ENCODE assay signal across 1 cellular context in the genomic region with DNA sequence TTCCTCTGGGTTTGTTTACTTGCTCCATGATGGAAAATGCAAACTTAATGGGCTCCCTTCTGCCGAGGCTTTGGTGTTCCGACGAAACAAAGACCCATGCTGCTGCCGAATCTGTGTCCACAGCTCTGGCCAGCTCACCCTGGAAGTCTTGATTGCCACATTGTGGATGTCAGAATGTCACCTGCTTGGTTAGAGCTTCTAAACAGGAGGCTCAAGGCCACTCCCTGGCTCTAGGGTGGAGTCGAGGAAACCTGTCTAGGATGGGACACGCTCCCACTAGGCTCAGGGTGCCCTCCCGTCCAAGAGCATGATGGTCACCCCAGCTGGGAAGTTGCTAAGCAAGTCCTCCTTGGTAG.
TF ChIP-seq lines count a peak whose summit lies in the region.

No MANE protein-coding gene starts in this region.

TF ChIP-seq in WTC11, 78 proteins besides CTCF, POLR2A, EP300 and RAD21 (continued from another document):
- TF ChIP-seq, protein P1, sequence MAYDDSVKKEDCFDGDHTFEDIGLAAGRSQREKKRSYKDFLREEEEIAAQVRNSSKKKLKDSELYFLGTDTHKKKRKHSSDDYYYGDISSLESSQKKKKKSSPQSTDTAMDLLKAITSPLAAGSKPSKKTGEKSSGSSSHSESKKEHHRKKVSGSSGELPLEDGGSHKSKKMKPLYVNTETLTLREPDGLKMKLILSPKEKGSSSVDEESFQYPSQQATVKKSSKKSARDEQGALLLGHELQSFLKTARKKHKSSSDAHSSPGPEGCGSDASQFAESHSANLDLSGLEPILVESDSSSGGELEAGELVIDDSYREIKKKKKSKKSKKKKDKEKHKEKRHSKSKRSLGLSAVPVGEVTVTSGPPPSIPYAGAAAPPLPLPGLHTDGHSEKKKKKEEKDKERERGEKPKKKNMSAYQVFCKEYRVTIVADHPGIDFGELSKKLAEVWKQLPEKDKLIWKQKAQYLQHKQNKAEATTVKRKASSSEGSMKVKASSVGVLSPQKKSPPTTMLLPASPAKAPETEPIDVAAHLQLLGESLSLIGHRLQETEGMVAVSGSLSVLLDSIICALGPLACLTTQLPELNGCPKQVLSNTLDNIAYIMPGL (CRISPR knock-in tag; IDR thresholded peaks at IDR 0.05) = no peak
- no peak for TF ChIP-seq SMAD3 (CRISPR knock-in tag; IDR thresholded peaks at IDR 0.05; ENCODE audit: borderline replicate concordance)
- TF ChIP-seq, protein P2, sequence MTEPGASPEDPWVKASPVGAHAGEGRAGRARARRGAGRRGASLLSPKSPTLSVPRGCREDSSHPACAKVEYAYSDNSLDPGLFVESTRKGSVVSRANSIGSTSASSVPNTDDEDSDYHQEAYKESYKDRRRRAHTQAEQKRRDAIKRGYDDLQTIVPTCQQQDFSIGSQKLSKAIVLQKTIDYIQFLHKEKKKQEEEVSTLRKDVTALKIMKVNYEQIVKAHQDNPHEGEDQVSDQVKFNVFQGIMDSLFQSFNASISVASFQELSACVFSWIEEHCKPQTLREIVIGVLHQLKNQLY (CRISPR knock-in tag; IDR thresholded peaks at IDR 0.05) = no peak
- TF ChIP-seq, protein P3, sequence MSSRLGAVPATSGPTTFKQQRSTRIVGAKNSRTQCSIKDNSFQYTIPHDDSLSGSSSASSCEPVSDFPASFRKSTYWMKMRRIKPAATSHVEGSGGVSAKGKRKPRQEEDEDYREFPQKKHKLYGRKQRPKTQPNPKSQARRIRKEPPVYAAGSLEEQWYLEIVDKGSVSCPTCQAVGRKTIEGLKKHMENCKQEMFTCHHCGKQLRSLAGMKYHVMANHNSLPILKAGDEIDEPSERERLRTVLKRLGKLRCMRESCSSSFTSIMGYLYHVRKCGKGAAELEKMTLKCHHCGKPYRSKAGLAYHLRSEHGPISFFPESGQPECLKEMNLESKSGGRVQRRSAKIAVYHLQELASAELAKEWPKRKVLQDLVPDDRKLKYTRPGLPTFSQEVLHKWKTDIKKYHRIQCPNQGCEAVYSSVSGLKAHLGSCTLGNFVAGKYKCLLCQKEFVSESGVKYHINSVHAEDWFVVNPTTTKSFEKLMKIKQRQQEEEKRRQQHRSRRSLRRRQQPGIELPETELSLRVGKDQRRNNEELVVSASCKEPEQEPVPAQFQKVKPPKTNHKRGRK (CRISPR knock-in tag; IDR thresholded peaks at IDR 0.05; ENCODE audit: borderline replicate concordance) = no peak
- TF ChIP-seq ZNF416 (CRISPR knock-in tag; IDR thresholded peaks at IDR 0.05) = no peak
- no peak for TF ChIP-seq GABPB1 (CRISPR knock-in tag; IDR thresholded peaks at IDR 0.05)
- TF ChIP-seq, protein P4, sequence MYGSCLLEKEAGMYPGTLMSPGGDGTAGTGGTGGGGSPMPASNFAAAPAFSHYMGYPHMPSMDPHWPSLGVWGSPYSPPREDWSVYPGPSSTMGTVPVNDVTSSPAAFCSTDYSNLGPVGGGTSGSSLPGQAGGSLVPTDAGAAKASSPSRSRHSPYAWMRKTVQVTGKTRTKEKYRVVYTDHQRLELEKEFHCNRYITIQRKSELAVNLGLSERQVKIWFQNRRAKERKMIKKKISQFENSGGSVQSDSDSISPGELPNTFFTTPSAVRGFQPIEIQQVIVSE (CRISPR knock-in tag; IDR thresholded peaks at IDR 0.05; ENCODE audit: borderline replicate concordance) = no peak
- no peak for TF ChIP-seq SOX15 (CRISPR knock-in tag; IDR thresholded peaks at IDR 0.05)
- TF ChIP-seq SMAD4 (CRISPR knock-in tag; IDR thresholded peaks at IDR 0.05) = no peak
- TF ChIP-seq, protein P5, sequence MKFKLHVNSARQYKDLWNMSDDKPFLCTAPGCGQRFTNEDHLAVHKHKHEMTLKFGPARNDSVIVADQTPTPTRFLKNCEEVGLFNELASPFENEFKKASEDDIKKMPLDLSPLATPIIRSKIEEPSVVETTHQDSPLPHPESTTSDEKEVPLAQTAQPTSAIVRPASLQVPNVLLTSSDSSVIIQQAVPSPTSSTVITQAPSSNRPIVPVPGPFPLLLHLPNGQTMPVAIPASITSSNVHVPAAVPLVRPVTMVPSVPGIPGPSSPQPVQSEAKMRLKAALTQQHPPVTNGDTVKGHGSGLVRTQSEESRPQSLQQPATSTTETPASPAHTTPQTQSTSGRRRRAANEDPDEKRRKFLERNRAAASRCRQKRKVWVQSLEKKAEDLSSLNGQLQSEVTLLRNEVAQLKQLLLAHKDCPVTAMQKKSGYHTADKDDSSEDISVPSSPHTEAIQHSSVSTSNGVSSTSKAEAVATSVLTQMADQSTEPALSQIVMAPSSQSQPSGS (CRISPR knock-in tag; IDR thresholded peaks at IDR 0.05; ENCODE audit: borderline replicate concordance, low read depth) = no peak
- TF ChIP-seq, protein P6, sequence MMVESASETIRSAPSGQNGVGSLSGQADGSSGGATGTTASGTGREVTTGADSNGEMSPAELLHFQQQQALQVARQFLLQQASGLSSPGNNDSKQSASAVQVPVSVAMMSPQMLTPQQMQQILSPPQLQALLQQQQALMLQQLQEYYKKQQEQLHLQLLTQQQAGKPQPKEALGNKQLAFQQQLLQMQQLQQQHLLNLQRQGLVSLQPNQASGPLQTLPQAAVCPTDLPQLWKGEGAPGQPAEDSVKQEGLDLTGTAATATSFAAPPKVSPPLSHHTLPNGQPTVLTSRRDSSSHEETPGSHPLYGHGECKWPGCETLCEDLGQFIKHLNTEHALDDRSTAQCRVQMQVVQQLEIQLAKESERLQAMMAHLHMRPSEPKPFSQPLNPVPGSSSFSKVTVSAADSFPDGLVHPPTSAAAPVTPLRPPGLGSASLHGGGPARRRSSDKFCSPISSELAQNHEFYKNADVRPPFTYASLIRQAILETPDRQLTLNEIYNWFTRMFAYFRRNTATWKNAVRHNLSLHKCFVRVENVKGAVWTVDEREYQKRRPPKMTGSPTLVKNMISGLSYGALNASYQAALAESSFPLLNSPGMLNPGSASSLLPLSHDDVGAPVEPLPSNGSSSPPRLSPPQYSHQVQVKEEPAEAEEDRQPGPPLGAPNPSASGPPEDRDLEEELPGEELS (CRISPR knock-in tag; IDR thresholded peaks at IDR 0.05) = no peak
- TF ChIP-seq OVOL2 (CRISPR knock-in tag; IDR thresholded peaks at IDR 0.05; ENCODE audit: borderline replicate concordance) = no peak
- TF ChIP-seq, protein P7, sequence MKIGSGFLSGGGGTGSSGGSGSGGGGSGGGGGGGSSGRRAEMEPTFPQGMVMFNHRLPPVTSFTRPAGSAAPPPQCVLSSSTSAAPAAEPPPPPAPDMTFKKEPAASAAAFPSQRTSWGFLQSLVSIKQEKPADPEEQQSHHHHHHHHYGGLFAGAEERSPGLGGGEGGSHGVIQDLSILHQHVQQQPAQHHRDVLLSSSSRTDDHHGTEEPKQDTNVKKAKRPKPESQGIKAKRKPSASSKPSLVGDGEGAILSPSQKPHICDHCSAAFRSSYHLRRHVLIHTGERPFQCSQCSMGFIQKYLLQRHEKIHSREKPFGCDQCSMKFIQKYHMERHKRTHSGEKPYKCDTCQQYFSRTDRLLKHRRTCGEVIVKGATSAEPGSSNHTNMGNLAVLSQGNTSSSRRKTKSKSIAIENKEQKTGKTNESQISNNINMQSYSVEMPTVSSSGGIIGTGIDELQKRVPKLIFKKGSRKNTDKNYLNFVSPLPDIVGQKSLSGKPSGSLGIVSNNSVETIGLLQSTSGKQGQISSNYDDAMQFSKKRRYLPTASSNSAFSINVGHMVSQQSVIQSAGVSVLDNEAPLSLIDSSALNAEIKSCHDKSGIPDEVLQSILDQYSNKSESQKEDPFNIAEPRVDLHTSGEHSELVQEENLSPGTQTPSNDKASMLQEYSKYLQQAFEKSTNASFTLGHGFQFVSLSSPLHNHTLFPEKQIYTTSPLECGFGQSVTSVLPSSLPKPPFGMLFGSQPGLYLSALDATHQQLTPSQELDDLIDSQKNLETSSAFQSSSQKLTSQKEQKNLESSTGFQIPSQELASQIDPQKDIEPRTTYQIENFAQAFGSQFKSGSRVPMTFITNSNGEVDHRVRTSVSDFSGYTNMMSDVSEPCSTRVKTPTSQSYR (CRISPR knock-in tag; IDR thresholded peaks at IDR 0.05) = no peak
- no peak for TF ChIP-seq ETV6 (CRISPR knock-in tag; IDR thresholded peaks at IDR 0.05)
- TF ChIP-seq, protein P8, sequence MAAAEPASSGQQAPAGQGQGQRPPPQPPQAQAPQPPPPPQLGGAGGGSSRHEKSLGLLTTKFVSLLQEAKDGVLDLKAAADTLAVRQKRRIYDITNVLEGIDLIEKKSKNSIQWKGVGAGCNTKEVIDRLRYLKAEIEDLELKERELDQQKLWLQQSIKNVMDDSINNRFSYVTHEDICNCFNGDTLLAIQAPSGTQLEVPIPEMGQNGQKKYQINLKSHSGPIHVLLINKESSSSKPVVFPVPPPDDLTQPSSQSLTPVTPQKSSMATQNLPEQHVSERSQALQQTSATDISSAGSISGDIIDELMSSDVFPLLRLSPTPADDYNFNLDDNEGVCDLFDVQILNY (CRISPR knock-in tag; IDR thresholded peaks at IDR 0.05) = no peak
- TF ChIP-seq, protein P9, sequence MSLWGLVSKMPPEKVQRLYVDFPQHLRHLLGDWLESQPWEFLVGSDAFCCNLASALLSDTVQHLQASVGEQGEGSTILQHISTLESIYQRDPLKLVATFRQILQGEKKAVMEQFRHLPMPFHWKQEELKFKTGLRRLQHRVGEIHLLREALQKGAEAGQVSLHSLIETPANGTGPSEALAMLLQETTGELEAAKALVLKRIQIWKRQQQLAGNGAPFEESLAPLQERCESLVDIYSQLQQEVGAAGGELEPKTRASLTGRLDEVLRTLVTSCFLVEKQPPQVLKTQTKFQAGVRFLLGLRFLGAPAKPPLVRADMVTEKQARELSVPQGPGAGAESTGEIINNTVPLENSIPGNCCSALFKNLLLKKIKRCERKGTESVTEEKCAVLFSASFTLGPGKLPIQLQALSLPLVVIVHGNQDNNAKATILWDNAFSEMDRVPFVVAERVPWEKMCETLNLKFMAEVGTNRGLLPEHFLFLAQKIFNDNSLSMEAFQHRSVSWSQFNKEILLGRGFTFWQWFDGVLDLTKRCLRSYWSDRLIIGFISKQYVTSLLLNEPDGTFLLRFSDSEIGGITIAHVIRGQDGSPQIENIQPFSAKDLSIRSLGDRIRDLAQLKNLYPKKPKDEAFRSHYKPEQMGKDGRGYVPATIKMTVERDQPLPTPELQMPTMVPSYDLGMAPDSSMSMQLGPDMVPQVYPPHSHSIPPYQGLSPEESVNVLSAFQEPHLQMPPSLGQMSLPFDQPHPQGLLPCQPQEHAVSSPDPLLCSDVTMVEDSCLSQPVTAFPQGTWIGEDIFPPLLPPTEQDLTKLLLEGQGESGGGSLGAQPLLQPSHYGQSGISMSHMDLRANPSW (CRISPR knock-in tag; conservative IDR thresholded peaks at IDR 0.05; ENCODE audit: low read depth) = no peak
